In genomic region chr4:20418865-20419451, GRCh38 we compare ENCODE assay signal across 8 cellular contexts.
A peak's percentile ranks its signal among the peaks of the same experiment; 100 is the strongest.
DNase-seq lines count a peak whose midpoint lies in the region; ATAC-seq and TF ChIP-seq lines count a peak whose summit lies in the region.

No MANE protein-coding gene starts in this region.

- no peak for TF ChIP-seq EP300 in Ishikawa (IDR thresholded peaks at IDR 0.05; ENCODE audit: borderline replicate concordance)

- H3K36me3 ChIP-seq in esophagus squamous epithelium: no peaks in the 10 kb centered on the region

- TF ChIP-seq POLR2A in esophagus squamous epithelium (IDR thresholded peaks at IDR 0.05): no peak

- peaks cover 1% of the 10 kb centered on the region for H3K27me3 Mint-ChIP-seq in activated CD4-positive, alpha-beta memory T cell treated with anti-CD3 and anti-CD28 coated beads, Interleukin-2, amount 10 ng/mL, durations not matched to agents 7 days and 5 days
- no peaks in the 10 kb centered on the region for H3K27me3 Mint-ChIP-seq in activated CD4-positive, alpha-beta memory T cell treated with anti-CD3 and anti-CD28 coated beads for 36 hours
- no peaks in the 10 kb centered on the region for H3K27me3 Mint-ChIP-seq in neural crest cell (ENCODE audit: low read depth)

- peaks cover 0 to 23% (median 0%) of the 10 kb centered on the region in 3 donors for H3K4me1 ChIP-seq in esophagus squamous epithelium

- no peak overlapping the region for H3K27ac Mint-ChIP-seq in activated CD4-positive, alpha-beta memory T cell treated with anti-CD3 and anti-CD28 coated beads, Interleukin-2, amount 10 ng/mL, durations not matched to agents 7 days and 5 days
- H3K27ac Mint-ChIP-seq in activated CD4-positive, alpha-beta memory T cell treated with anti-CD3 and anti-CD28 coated beads for 36 hours: no peak overlapping the region
- no peak overlapping the region for H3K27ac Mint-ChIP-seq in neural crest cell (ENCODE audit: unreplicated experiment)

- no peaks in the 10 kb centered on the region for H3K9me3 Mint-ChIP-seq in activated CD4-positive, alpha-beta memory T cell treated with anti-CD3 and anti-CD28 coated beads, Interleukin-2, amount 10 ng/mL, durations not matched to agents 7 days and 5 days
- H3K9me3 Mint-ChIP-seq in activated CD4-positive, alpha-beta memory T cell treated with anti-CD3 and anti-CD28 coated beads for 36 hours: no peaks in the 10 kb centered on the region
- H3K9me3 Mint-ChIP-seq in neural crest cell: no peaks in the 10 kb centered on the region

- H3K4me1 Mint-ChIP-seq in activated CD4-positive, alpha-beta memory T cell treated with anti-CD3 and anti-CD28 coated beads, Interleukin-2, amount 10 ng/mL, durations not matched to agents 7 days and 5 days: peaks cover 6% of the 10 kb centered on the region
- peaks cover 4% of the 10 kb centered on the region for H3K4me1 Mint-ChIP-seq in activated CD4-positive, alpha-beta memory T cell treated with anti-CD3 and anti-CD28 coated beads for 36 hours (ENCODE audit: low read depth)
- H3K4me1 Mint-ChIP-seq in neural crest cell: peaks cover 8% of the 10 kb centered on the region

- peak; percentile 99 for ATAC-seq in GM21717 (IDR thresholded peaks at IDR 0.05; ENCODE audit: unreplicated experiment)

- TF ChIP-seq RAD21 in Ishikawa (IDR thresholded peaks at IDR 0.05; ENCODE audit: low read depth): peak; percentile 54

- intact Hi-C loops in activated CD4-positive, alpha-beta memory T cell treated with anti-CD3 and anti-CD28 coated beads for 36 hours (cut with micrococcal nuclease): loop anchor here (1.0 kb wide), 3 partner anchors 125 to 281 kb away; partner anchors contain the start of gene PACRGL
- intact Hi-C loops in esophagus squamous epithelium (cut with DNase I): no loop called here
- intact Hi-C loops in posterior cingulate gyrus (cut with DNase I): no loop called here

- TF ChIP-seq CTCF in esophagus squamous epithelium (IDR thresholded peaks at IDR 0.05) (peak in 5 of 6 experiments; percentile 11 to 42 (median 35)), neural crest cell (conservative IDR thresholded peaks at IDR 0.05) (peak; percentile 69)

- WGBS in esophagus squamous epithelium, 2 donors: 3 to 4% methylated on average over 4 of the region's 4 CpGs

- no peaks in the 10 kb centered on the region for H3K27me3 ChIP-seq in esophagus squamous epithelium

- DNase-seq in activated CD4-positive, alpha-beta memory T cell treated with anti-CD3 and anti-CD28 coated beads, Interleukin-2, amount 10 ng/mL, durations not matched to agents 7 days and 5 days: no peak
- no peak for DNase-seq in activated CD4-positive, alpha-beta memory T cell treated with anti-CD3 and anti-CD28 coated beads for 36 hours
- DNase-seq in SW480 (ENCODE audit: low spot score) (peak; percentile 42), esophagus squamous epithelium (lab: John Stamatoyannopoulos, UW) (no peak), neural crest cell (ENCODE audit: low read depth, low spot score) (no peak), posterior cingulate gyrus (no peak)

- CTCF ChIA-PET in activated CD4-positive, alpha-beta memory T cell treated with anti-CD3 and anti-CD28 coated beads, Interleukin-2, amount 10 ng/mL, durations not matched to agents 7 days and 5 days (lab: Charles Lee): interaction anchor here (0.9 to 2.6 kb wide), 3 partner anchors 266 to 267 kb away, joined by 3 to 16 read pairs (median 3); no protein-coding TSS in a partner anchor
- CTCF ChIA-PET in activated CD4-positive, alpha-beta memory T cell treated with anti-CD3 and anti-CD28 coated beads for 36 hours (lab: Charles Lee): interaction anchor here (0.7 to 1.0 kb wide), 2 partner anchors 264 to 266 kb away, joined by 3 to 4 read pairs; no protein-coding TSS in a partner anchor

- no peak overlapping the region for H3K27ac ChIP-seq in esophagus squamous epithelium

- no peaks in the 10 kb centered on the region for H3K9me3 ChIP-seq in esophagus squamous epithelium

- H3K4me3 ChIP-seq in esophagus squamous epithelium: peak overlapping the region; percentile 9 to 57 (median 26)

- peak overlapping the region; percentile 45 for H3K4me3 Mint-ChIP-seq in activated CD4-positive, alpha-beta memory T cell treated with anti-CD3 and anti-CD28 coated beads, Interleukin-2, amount 10 ng/mL, durations not matched to agents 7 days and 5 days
- H3K4me3 Mint-ChIP-seq in activated CD4-positive, alpha-beta memory T cell treated with anti-CD3 and anti-CD28 coated beads for 36 hours: no peak overlapping the region
- no peak overlapping the region for H3K4me3 Mint-ChIP-seq in neural crest cell

- POLR2A ChIA-PET in activated CD4-positive, alpha-beta memory T cell treated with anti-CD3 and anti-CD28 coated beads, Interleukin-2, amount 10 ng/mL, durations not matched to agents 7 days and 5 days (lab: Charles Lee): no interaction called here
- POLR2A ChIA-PET in activated CD4-positive, alpha-beta memory T cell treated with anti-CD3 and anti-CD28 coated beads for 36 hours (lab: Charles Lee): no interaction called here

- no peaks in the 10 kb centered on the region for H3K36me3 Mint-ChIP-seq in activated CD4-positive, alpha-beta memory T cell treated with anti-CD3 and anti-CD28 coated beads, Interleukin-2, amount 10 ng/mL, durations not matched to agents 7 days and 5 days (ENCODE audit: low read depth)
- H3K36me3 Mint-ChIP-seq in activated CD4-positive, alpha-beta memory T cell treated with anti-CD3 and anti-CD28 coated beads for 36 hours: no peaks in the 10 kb centered on the region
- no peaks in the 10 kb centered on the region for H3K36me3 Mint-ChIP-seq in neural crest cell (ENCODE audit: low read depth)

TF ChIP-seq in Ishikawa, 13 proteins besides CTCF, POLR2A, EP300 and RAD21:
- TF ChIP-seq ZBTB7A (IDR thresholded peaks at IDR 0.05; ENCODE audit: low read depth) (no peak), FOXM1 (IDR thresholded peaks at IDR 0.05; ENCODE audit: borderline replicate concordance, low read depth) (no peak), EGR1 (IDR thresholded peaks at IDR 0.05) (no peak), NFIC (IDR thresholded peaks at IDR 0.05) (no peak), CREB1 (IDR thresholded peaks at IDR 0.05; ENCODE audit: low read depth) (no peak), REST (IDR thresholded peaks at IDR 0.05; ENCODE audit: low read depth) (no peak), CEBPB (IDR thresholded peaks at IDR 0.05) (no peak), TCF12 (IDR thresholded peaks at IDR 0.05; ENCODE audit: low read depth) (no peak), MAX (IDR thresholded peaks at IDR 0.05) (no peak), YY1 (IDR thresholded peaks at IDR 0.05; ENCODE audit: low read depth) (no peak), TAF1 (IDR thresholded peaks at IDR 0.05; ENCODE audit: low read depth) (no peak), USF1 (IDR thresholded peaks at IDR 0.05) (no peak), TEAD4 (IDR thresholded peaks at IDR 0.05) (no peak)
